In genomic region chr9:93121316-93122241, GRCh38 we compare ENCODE assay signal across 17 cellular contexts. TPM values are rescaled to one million over a fixed set of nuclear protein-coding genes. Genes with fewer than 3 reads are reported as not detected.
A peak's percentile ranks its signal among the peaks of the same experiment; 100 is the strongest.
DNase-seq lines count a peak whose midpoint lies in the region; ATAC-seq lines count a peak whose summit lies in the region.
"Had no signal": no experiment of that assay in that cellular context is flagged by ENCODE, and none has a peak within 500 bp of the region (broad histone marks: within the 10 kb centered on the region; RNA-seq: fewer than 3 reads in every experiment).

No MANE protein-coding gene starts in this region.

- no peaks in the 10 kb centered on the region for H3K27me3 Mint-ChIP-seq in T-helper 17 cell
- no peaks in the 10 kb centered on the region for H3K27me3 Mint-ChIP-seq in stimulated activated memory B cell treated with anti-CD40 and anti-IgM and Interleukin-4, amounts not matched to agents 10 μg/mL and 1 μg/mL and 100 μg/mL, for 72 hours
- H3K27me3 Mint-ChIP-seq: stimulated activated naive CD8-positive, alpha-beta T cell treated with anti-CD3 and anti-CD28 coated beads, Interleukin-15, amount 100 ng/mL, for 72 hours had no signal

- H2AK5ac ChIP-seq in trophoblast cell (ENCODE audit: low read length): no peak overlapping the region

- H3K4me1 ChIP-seq in trophoblast cell (ENCODE audit: control insufficient read depth in 1 of 2, insufficient read depth in 2 of 2, low read length in 2 of 2): peaks cover under 1 to 4% of the 10 kb centered on the region in 2 experiments

- H2BK12ac ChIP-seq in trophoblast cell (ENCODE audit: low read length): no peak overlapping the region

- DNase-seq in DMS 273 (lab: John Stamatoyannopoulos, UW; ENCODE audit: unreplicated experiment) (peak; percentile 15), DMS 273 treated with DMSO at 0.1 percent for 48 hours (lab: John Stamatoyannopoulos, UW) (no peak), T-helper 17 cell (peak in 2 of 3 donors; percentile 6 to 8), islet precursor cell (peak; percentile 62), trophoblast cell (no peak), amniotic stem cell (lab: John Stamatoyannopoulos, UW) (no peak), COLO668 (lab: John Stamatoyannopoulos, UW; ENCODE audit: unreplicated experiment) (no peak)
- DNase-seq: activated T-cell treated with anti-CD3 and anti-CD28 coated beads, Interleukin-2, amount 50 U/mL, for 48 hours; Calu3; hypothalamus; NCI-H1694 treated with DMSO at 0.1 percent for 48 hours; NCI-H748 treated with DMSO at 0.1 percent for 48 hours; stimulated activated naive CD8-positive, alpha-beta T cell treated with anti-CD3 and anti-CD28 coated beads, Interleukin-15, amount 100 ng/mL, for 72 hours had no signal

- peaks cover 41% of the 10 kb centered on the region for H3K4me1 Mint-ChIP-seq in T-helper 17 cell
- H3K4me1 Mint-ChIP-seq in stimulated activated memory B cell treated with anti-CD40 and anti-IgM and Interleukin-4, amounts not matched to agents 10 μg/mL and 1 μg/mL and 100 μg/mL, for 72 hours: peaks cover 39% of the 10 kb centered on the region

- H4K91ac ChIP-seq in trophoblast cell (ENCODE audit: low read depth, low read length): no peak overlapping the region

- peak overlapping the region; percentile 85 for H3K27ac Mint-ChIP-seq in T-helper 17 cell
- peak overlapping the region; percentile 28 for H3K27ac Mint-ChIP-seq in stimulated activated memory B cell treated with anti-CD40 and anti-IgM and Interleukin-4, amounts not matched to agents 10 μg/mL and 1 μg/mL and 100 μg/mL, for 72 hours

- no peak overlapping the region for H4K12ac ChIP-seq in trophoblast cell (ENCODE audit: low read depth, low read length)

- H3K14ac ChIP-seq in trophoblast cell (ENCODE audit: low read length): no peak overlapping the region

- H4K8ac ChIP-seq in trophoblast cell (ENCODE audit: low read depth, low read length): no peak overlapping the region

- no peaks in the 10 kb centered on the region for H3K9me3 ChIP-seq in T-helper 17 cell (ENCODE audit: control insufficient read depth, low read length, poor library complexity, severe bottlenecking)
- no peaks in the 10 kb centered on the region for H3K9me3 ChIP-seq in trophoblast cell (ENCODE audit: insufficient read depth, low read depth, low read length)
- H3K9me3 ChIP-seq: SJSA1 had no signal

- no peak overlapping the region for H3K18ac ChIP-seq in trophoblast cell (ENCODE audit: low read length)

- no peaks in the 10 kb centered on the region for H3K27me3 ChIP-seq in trophoblast cell (ENCODE audit: insufficient read depth, low read length)
- H3K27me3 ChIP-seq: SJSA1 had no signal

- no peak overlapping the region for H2AFZ ChIP-seq in trophoblast cell (ENCODE audit: insufficient read depth, low read length, poor library complexity)

- H3K4me2 ChIP-seq in trophoblast cell (ENCODE audit: low read length): no peak overlapping the region
- H3K4me2 ChIP-seq: KMS-11 had no signal

- H3K23ac ChIP-seq in trophoblast cell (ENCODE audit: low read length): no peak overlapping the region

- no peak overlapping the region for H3K9ac ChIP-seq in trophoblast cell (ENCODE audit: low read length)
- H3K9ac ChIP-seq: KMS-11 had no signal

- H3K27ac ChIP-seq in trophoblast cell (ENCODE audit: low read depth, low read length): no peak overlapping the region
- H3K27ac ChIP-seq: 22Rv1, KMS-11, SJSA1 had no signal

- no CpG with 5 or more reads among the region's 20 CpGs for WGBS in trophoblast cell (ENCODE audit: extremely low coverage, insufficient coverage, insufficient read length)

- H3K4ac ChIP-seq in trophoblast cell (ENCODE audit: low read depth, low read length): no peak overlapping the region

- H3K79me1 ChIP-seq in trophoblast cell (ENCODE audit: low read length): no peaks in the 10 kb centered on the region

- H2BK5ac ChIP-seq in trophoblast cell (ENCODE audit: low read depth, low read length, poor library complexity): no peak overlapping the region

- H3K79me2 ChIP-seq in trophoblast cell (ENCODE audit: control insufficient read depth, insufficient read depth, low read length, poor library complexity): no peaks in the 10 kb centered on the region

- no peak for ATAC-seq in T-helper 17 cell
- ATAC-seq in stimulated activated memory B cell treated with anti-CD40 and anti-IgM and Interleukin-4, amounts not matched to agents 10 μg/mL and 1 μg/mL and 100 μg/mL, for 72 hours: no peak

- H2BK120ac ChIP-seq in trophoblast cell (ENCODE audit: insufficient read depth, low read length, poor library complexity): no peak overlapping the region

- H3K4me3 ChIP-seq in trophoblast cell (ENCODE audit: low read depth, low read length): no peak overlapping the region
- H3K4me3 ChIP-seq: SJSA1 had no signal

- no peaks in the 10 kb centered on the region for H3K9me3 Mint-ChIP-seq in stimulated activated memory B cell treated with anti-CD40 and anti-IgM and Interleukin-4, amounts not matched to agents 10 μg/mL and 1 μg/mL and 100 μg/mL, for 72 hours
- H3K9me3 Mint-ChIP-seq: stimulated activated naive CD8-positive, alpha-beta T cell treated with anti-CD3 and anti-CD28 coated beads, Interleukin-15, amount 100 ng/mL, for 72 hours had no signal

- H3K36me3 ChIP-seq in trophoblast cell (ENCODE audit: control insufficient read depth in 1 of 2, insufficient read depth in 2 of 2, low read length in 2 of 2): peaks cover 18 to 25% of the 10 kb centered on the region in 2 experiments

- peaks cover 4% of the 10 kb centered on the region for H3K36me3 Mint-ChIP-seq in T-helper 17 cell (ENCODE audit: low read depth)
- peaks cover 45% of the 10 kb centered on the region for H3K36me3 Mint-ChIP-seq in stimulated activated memory B cell treated with anti-CD40 and anti-IgM and Interleukin-4, amounts not matched to agents 10 μg/mL and 1 μg/mL and 100 μg/mL, for 72 hours

- H3K4me3 Mint-ChIP-seq in T-helper 17 cell: peak overlapping the region; percentile 74
- no peak overlapping the region for H3K4me3 Mint-ChIP-seq in stimulated activated memory B cell treated with anti-CD40 and anti-IgM and Interleukin-4, amounts not matched to agents 10 μg/mL and 1 μg/mL and 100 μg/mL, for 72 hours
- H3K4me3 Mint-ChIP-seq: stimulated activated naive CD8-positive, alpha-beta T cell treated with anti-CD3 and anti-CD28 coated beads, Interleukin-15, amount 100 ng/mL, for 72 hours had no signal

RNA-seq across cellular contexts. Expression of gene NINJ1, which starts 12.5 kb away (rescaled TPM):
- total RNA-seq in T-helper 17 cell: 100 to 1,000 TPM; 169 to 219 TPM
- polyA plus RNA-seq in trophoblast cell (2013): 52.0 and 52.5 TPM in 2 replicates

RNA-seq across cellular contexts. Expression of gene CARD19, which starts 25.6 kb away (rescaled TPM):
- 10 to 100 TPM; 45.2 to 54.4 TPM for total RNA-seq in T-helper 17 cell
- polyA plus RNA-seq in trophoblast cell (2013): 20.3 and 21.4 TPM in 2 replicates

Comparison
In these comparisons a context has a peak if more than half of its experiments do, and no peak if none do; other contexts are left out.
1. DNase-seq: peak in DMS 273 (single experiment), T-helper 17 cell (2 of 3) and islet precursor cell (single experiment); none in DMS 273 treated with DMSO at 0.1 percent for 48 hours (single experiment), trophoblast cell (0 of 2), amniotic stem cell (single experiment) and COLO668 (single experiment).